In genomic region chr10:133237241-133238065, GRCh38 we compare ENCODE assay signal across 12 cellular contexts. TPM values are rescaled to one million over a fixed set of nuclear protein-coding genes. Genes with fewer than 3 reads are reported as not detected.
A peak's percentile ranks its signal among the peaks of the same experiment; 100 is the strongest.
DNase-seq lines count a peak whose midpoint lies in the region; ATAC-seq, FAIRE-seq and TF ChIP-seq lines count a peak whose summit lies in the region.
"Had no signal": no experiment of that assay in that cellular context is flagged by ENCODE, and none has a peak within 500 bp of the region (broad histone marks: within the 10 kb centered on the region; RNA-seq: fewer than 3 reads in every experiment).

Gene VENTX, plus strand, starts transcription at chr10:133237855. Its CDS starts 60 bp downstream, at chr10:133237915.

- H3T11ph ChIP-seq in H9 (ENCODE audit: low read length): no peak within 1 kb of the TSS

- peak within 1 kb of the TSS; percentile 70 to 76 for H3K4me3 Mint-ChIP-seq in H9
- H3K4me3 Mint-ChIP-seq: activated CD8-positive, alpha-beta memory T cell treated with anti-CD3 and anti-CD28 coated beads, Interleukin-2, amount 10 ng/mL, durations not matched to agents 7 days and 5 days had no signal

- no peaks in the 10 kb centered on the region for H4K20me1 ChIP-seq in H9 (ENCODE audit: control insufficient read depth, insufficient read depth, insufficient read length)
- H4K20me1 ChIP-seq in smooth muscle cell (ENCODE audit: low read depth): no peaks in the 10 kb centered on the region

- no peak within 1 kb of the TSS for H2BK120ac ChIP-seq in H9 (ENCODE audit: low read depth, low read length, poor library complexity, severe bottlenecking)

- H3K27ac Mint-ChIP-seq in H9: no peak within 1 kb of the TSS
- H3K27ac Mint-ChIP-seq: activated CD8-positive, alpha-beta memory T cell treated with anti-CD3 and anti-CD28 coated beads, Interleukin-2, amount 10 ng/mL, durations not matched to agents 7 days and 5 days had no signal

- no peaks in the 10 kb centered on the region; the same call in 1 of the 2 replicates for H3K4me1 ChIP-seq in H9 (ENCODE audit: insufficient read depth, low read length)
- H3K4me1 ChIP-seq in RWPE2 (ENCODE audit: insufficient read depth, poor library complexity, severe bottlenecking): no peaks in the 10 kb centered on the region
- H3K4me1 ChIP-seq in iPS-15b (ENCODE audit: control insufficient read depth, insufficient read depth, low read length): no peaks in the 10 kb centered on the region
- peaks cover 23% of the 10 kb centered on the region for H3K4me1 ChIP-seq in smooth muscle cell (ENCODE audit: low read depth)

- H3K18ac ChIP-seq in H9 (ENCODE audit: insufficient read length, low read depth, low read length): peak within 1 kb of the TSS; percentile 61

- H3K27ac ChIP-seq in H9 (ENCODE audit: insufficient read length, low read depth, low read length) (no peak within 1 kb of the TSS), RWPE2 (ENCODE audit: poor library complexity, severe bottlenecking) (no peak within 1 kb of the TSS), smooth muscle cell (ENCODE audit: low read depth) (no peak within 1 kb of the TSS)

- H3K36me3 ChIP-seq in RWPE2 (ENCODE audit: low read depth) (no peaks in the 10 kb centered on the region), iPS-15b (ENCODE audit: control insufficient read depth, insufficient read depth, low read length) (no peaks in the 10 kb centered on the region), smooth muscle cell (ENCODE audit: low read depth) (no peaks in the 10 kb centered on the region)

- H4K5ac ChIP-seq in H9 (ENCODE audit: insufficient read length, low read depth, low read length): no peak within 1 kb of the TSS

- H2BK15ac ChIP-seq in H9 (ENCODE audit: low read depth, low read length): no peak within 1 kb of the TSS

- H3K79me2 ChIP-seq in H9 (ENCODE audit: insufficient read depth, low read length): no peaks in the 10 kb centered on the region
- no peaks in the 10 kb centered on the region for H3K79me2 ChIP-seq in smooth muscle cell (ENCODE audit: low read depth)

- TF ChIP-seq CTCF in H9 (conservative IDR thresholded peaks at IDR 0.05): no peak
- TF ChIP-seq CTCF in RWPE2 (IDR thresholded peaks at IDR 0.05; ENCODE audit: poor library complexity, severe bottlenecking): no peak
- TF ChIP-seq CTCF in smooth muscle cell (IDR thresholded peaks at IDR 0.05; ENCODE audit: borderline replicate concordance, insufficient read depth, poor library complexity, severe bottlenecking): no peak

- no CpG with 5 or more reads among the region's 63 CpGs for WGBS in H9 (ENCODE audit: extremely low coverage, insufficient read length, low lambda C conversion rate)
- 4% methylated on average over 37 of the region's 63 CpGs for WGBS in smooth muscle cell (ENCODE audit: low lambda C conversion rate)

- no peak within 1 kb of the TSS for H4K8ac ChIP-seq in H9 (replicated peaks; ENCODE audit: insufficient read length, low read depth, low read length)

- no peaks in the 10 kb centered on the region; a peak in 1 of 5 replicates for H3K9me3 Mint-ChIP-seq in H9

- peak within 1 kb of the TSS; percentile 76 for H3K14ac ChIP-seq in H9 (ENCODE audit: insufficient read depth, low read length)

- H3K27me3 ChIP-seq in H9 (ENCODE audit: insufficient read depth, low read length) (peaks cover 14% of the 10 kb centered on the region; the same call in 1 of the 2 replicates), RWPE2 (ENCODE audit: insufficient read depth, poor library complexity, severe bottlenecking) (peaks cover 74% of the 10 kb centered on the region), iPS-15b (ENCODE audit: control insufficient read depth, insufficient read depth, low read length) (peaks cover 18% of the 10 kb centered on the region), smooth muscle cell (ENCODE audit: low read depth) (peaks cover 73% of the 10 kb centered on the region)

- no peaks in the 10 kb centered on the region for H3K79me1 ChIP-seq in H9 (ENCODE audit: insufficient read depth, low read depth, low read length, poor library complexity, severe bottlenecking)

- no peak within 1 kb of the TSS for H3K4me3 ChIP-seq in RWPE2 (ENCODE audit: severe bottlenecking)
- H3K4me3 ChIP-seq in iPS-15b (ENCODE audit: low read depth, low read length): peak within 1 kb of the TSS; percentile 50
- H3K4me3 ChIP-seq in smooth muscle cell: peak within 1 kb of the TSS; percentile 35

- no peak within 1 kb of the TSS for H2BK20ac ChIP-seq in H9 (ENCODE audit: low read depth, low read length, poor library complexity, severe bottlenecking)

- H3K4ac ChIP-seq in H9 (ENCODE audit: low read depth, low read length): no peak within 1 kb of the TSS

- H2AK5ac ChIP-seq in H9 (ENCODE audit: insufficient read length, low read length): no peak within 1 kb of the TSS

- H2AFZ ChIP-seq in H9 (ENCODE audit: low read length) (no peak within 1 kb of the TSS), smooth muscle cell (ENCODE audit: low read depth) (no peak within 1 kb of the TSS)

- H3K27me3 Mint-ChIP-seq in H9 (ENCODE audit: low read depth): peaks cover 63% of the 10 kb centered on the region

- peaks cover 0 to 20% (median 0%) of the 10 kb centered on the region in 3 experiments; a peak in 3 of 7 replicates for H3K36me3 Mint-ChIP-seq in H9 (ENCODE audit: insufficient read depth in 1 of 3, low read depth in 3 of 3)
- H3K36me3 Mint-ChIP-seq: activated CD8-positive, alpha-beta memory T cell treated with anti-CD3 and anti-CD28 coated beads, Interleukin-2, amount 10 ng/mL, durations not matched to agents 7 days and 5 days had no signal

- H3K9ac ChIP-seq in H9 (ENCODE audit: extremely low read depth, insufficient read length, low read length): no peak within 1 kb of the TSS
- H3K9ac ChIP-seq in iPS-15b (ENCODE audit: low read depth, low read length): peak within 1 kb of the TSS; percentile 60
- H3K9ac ChIP-seq in smooth muscle cell (ENCODE audit: low read depth): no peak within 1 kb of the TSS

- FAIRE-seq in GM19239 (lab: Jason Lieb, UNC): no peak
- FAIRE-seq: small intestine had no signal

- H3K4me2 ChIP-seq in H9 (ENCODE audit: insufficient read depth, insufficient read length, low read length) (peak within 1 kb of the TSS; percentile 27), smooth muscle cell (peak within 1 kb of the TSS; percentile 82)

- H3K4me1 Mint-ChIP-seq in H9: peaks cover 13 to 20% of the 10 kb centered on the region in 2 experiments

- H3K23ac ChIP-seq in H9 (ENCODE audit: insufficient read length, low read depth, low read length): no peak within 1 kb of the TSS

- no peaks in the 10 kb centered on the region for H3F3A ChIP-seq in smooth muscle cell (ENCODE audit: low read depth)

- no peak within 1 kb of the TSS for H4K91ac ChIP-seq in H9 (ENCODE audit: insufficient read length, low read depth, low read length)

- peaks cover 14% of the 10 kb centered on the region for H3K23me2 ChIP-seq in H9 (ENCODE audit: insufficient read length, low read depth, low read length, poor library complexity, severe bottlenecking)

- H3K56ac ChIP-seq in H9 (ENCODE audit: insufficient read length, low read depth, low read length): no peak within 1 kb of the TSS

- peak; percentile 37 for ATAC-seq in RWPE2 (ENCODE audit: low read depth)
- ATAC-seq in GM21786 (IDR thresholded peaks at IDR 0.05; ENCODE audit: unreplicated experiment): no peak
- ATAC-seq: activated CD8-positive, alpha-beta memory T cell treated with anti-CD3 and anti-CD28 coated beads, Interleukin-2, amount 10 ng/mL, durations not matched to agents 7 days and 5 days had no signal

- H3K9me3 ChIP-seq in H9 (ENCODE audit: control insufficient read depth, low read depth, low read length) (no peaks in the 10 kb centered on the region), RWPE2 (ENCODE audit: severe bottlenecking) (no peaks in the 10 kb centered on the region), iPS-15b (ENCODE audit: control insufficient read depth, insufficient read depth, low read length) (no peaks in the 10 kb centered on the region), smooth muscle cell (replicated peaks; ENCODE audit: low read depth) (no peaks in the 10 kb centered on the region)

- DNase-seq in H9: peak; percentile 95
- DNase-seq in RWPE2 (ENCODE audit: low spot score): no peak
- no peak for DNase-seq in smooth muscle cell (lab: John Stamatoyannopoulos, UW; ENCODE audit: unreplicated experiment)
- no peak for DNase-seq in GM19239 (ENCODE audit: insufficient read length, low spot score)
- no peak for DNase-seq in NCI-H2107 treated with DMSO at 0.1 percent for 48 hours (lab: John Stamatoyannopoulos, UW; ENCODE audit: unreplicated experiment)
- DNase-seq: activated CD8-positive, alpha-beta memory T cell treated with anti-CD3 and anti-CD28 coated beads, Interleukin-2, amount 10 ng/mL, durations not matched to agents 7 days and 5 days; EL; Kasumi-1; NCI-H524 treated with DMSO at 0.1 percent for 48 hours; small intestine had no signal

- no peak within 1 kb of the TSS for H2BK5ac ChIP-seq in H9 (ENCODE audit: insufficient read length, low read length)

- no peak within 1 kb of the TSS for H2BK12ac ChIP-seq in H9 (ENCODE audit: insufficient read length, low read depth, low read length)

RNA-seq across cellular contexts. Expression of gene VENTX, which starts in this region (rescaled TPM):
- total RNA-seq in H9 (2021): 10.9 and 11.1 TPM in 2 replicates
- not detected in 2 replicates for total RNA-seq in smooth muscle cell
- polyA plus RNA-seq in smooth muscle cell: 0.33 TPM in 1 of 2 replicates, not detected in the other

Comparison
In these comparisons a context has a peak if more than half of its experiments do, and no peak if none do; other contexts are left out.
1. RNA of gene VENTX (total RNA-seq): 10.9 to 11.1 TPM in H9; not detected in smooth muscle cell; every median in the first group is over 10 times any median in the second.